ENCODE assay signal across 14 cellular contexts in genomic region chr10:69064762-69065328, GRCh38. TPM values are rescaled to one million over a fixed set of nuclear protein-coding genes. Genes with fewer than 3 reads are reported as not detected.
DNase-seq lines count a peak whose midpoint lies in the region; ATAC-seq and TF ChIP-seq lines count a peak whose summit lies in the region.
"Had no signal": no experiment of that assay in that cellular context is flagged by ENCODE, and none has a peak within 500 bp of the region (broad histone marks: within the 10 kb centered on the region; RNA-seq: fewer than 3 reads in every experiment).

No MANE protein-coding gene starts in this region.

- TF ChIP-seq CTCF in HL-60 (IDR thresholded peaks at IDR 0.05; ENCODE audit: insufficient read depth, low read length) (no peak), psoas muscle (IDR thresholded peaks at IDR 0.05) (no peak)

- 73 to 83% (median 80%) methylated on average over 6 of the region's 6 CpGs for WGBS in psoas muscle, 3 donors

- H3K36me3 ChIP-seq in psoas muscle (ENCODE audit: insufficient read depth in 1 of 2, low read depth in 1 of 2) = no peaks in the 10 kb centered on the region
- H3K36me3 ChIP-seq: SJSA1 had no signal

- H3K27me3 ChIP-seq in HL-60 (ENCODE audit: insufficient read depth, poor library complexity, severe bottlenecking) (no peaks in the 10 kb centered on the region), psoas muscle (ENCODE audit: insufficient read depth in 3 of 3, low read length in 2 of 3) (no peaks in the 10 kb centered on the region)
- H3K27me3 ChIP-seq: SJSA1 had no signal

- peak overlapping the region; percentile 18 for H3K4me3 Mint-ChIP-seq in dendritic cell treated with granulocyte-macrophage colony-stimulating factor and Interleukin-4, amounts not matched to agents 40 ng/mL and 50 ng/mL, for 4 days
- no peak overlapping the region for H3K4me3 Mint-ChIP-seq in T-helper 2 cell treated with Interferon-gamma antibody and Interleukin-4, amounts not matched to agents 5 μg/mL and 100 μg/mL, for 36 hours
- H3K4me3 Mint-ChIP-seq: immature natural killer cell had no signal

- H3K9me3 Mint-ChIP-seq in dendritic cell treated with granulocyte-macrophage colony-stimulating factor and Interleukin-4, amounts not matched to agents 40 ng/mL and 50 ng/mL, for 4 days = no peaks in the 10 kb centered on the region
- H3K9me3 Mint-ChIP-seq in T-helper 2 cell treated with Interferon-gamma antibody and Interleukin-4, amounts not matched to agents 5 μg/mL and 100 μg/mL, for 36 hours = no peaks in the 10 kb centered on the region
- H3K9me3 Mint-ChIP-seq: immature natural killer cell had no signal

- H3K9me3 ChIP-seq in psoas muscle = no peaks in the 10 kb centered on the region
- H3K9me3 ChIP-seq: SJSA1 had no signal

- peaks cover 9% of the 10 kb centered on the region for H3K4me1 ChIP-seq in psoas muscle

- ATAC-seq in psoas muscle (no peak), GM21367 (IDR thresholded peaks at IDR 0.05; ENCODE audit: unreplicated experiment) (no peak), GM21825 (IDR thresholded peaks at IDR 0.05; ENCODE audit: unreplicated experiment) (no peak)

- H3K27ac Mint-ChIP-seq in dendritic cell treated with granulocyte-macrophage colony-stimulating factor and Interleukin-4, amounts not matched to agents 40 ng/mL and 50 ng/mL, for 4 days = peak overlapping the region; percentile 94
- no peak overlapping the region for H3K27ac Mint-ChIP-seq in T-helper 2 cell treated with Interferon-gamma antibody and Interleukin-4, amounts not matched to agents 5 μg/mL and 100 μg/mL, for 36 hours

- H3K27me3 Mint-ChIP-seq in dendritic cell treated with granulocyte-macrophage colony-stimulating factor and Interleukin-4, amounts not matched to agents 40 ng/mL and 50 ng/mL, for 4 days = no peaks in the 10 kb centered on the region
- no peaks in the 10 kb centered on the region for H3K27me3 Mint-ChIP-seq in T-helper 2 cell treated with Interferon-gamma antibody and Interleukin-4, amounts not matched to agents 5 μg/mL and 100 μg/mL, for 36 hours (ENCODE audit: low read depth)

- H3K4me3 ChIP-seq in HL-60 (replicated peaks; ENCODE audit: insufficient read depth, low read length) (no peak overlapping the region), psoas muscle (no peak overlapping the region)
- H3K4me3 ChIP-seq: SJSA1 had no signal

- DNase-seq in CD1c-positive myeloid dendritic cell (ENCODE audit: extremely low spot score) = peak; percentile 16
- no peak for DNase-seq in HL-60 (ENCODE audit: low read depth in 1 of 2, low spot score in 1 of 2)
- no peak for DNase-seq in psoas muscle
- DNase-seq in T-helper 2 cell treated with Interferon-gamma antibody and Interleukin-4, amounts not matched to agents 5 μg/mL and 100 μg/mL, for 36 hours (ENCODE audit: low spot score) = no peak
- DNase-seq in NCI-H1436 (lab: John Stamatoyannopoulos, UW) = no peak
- DNase-seq: amniotic stem cell; foreskin fibroblast; immature natural killer cell; stimulated activated CD4-positive, alpha-beta T cell treated with anti-CD3 and anti-CD28 coated beads, Interleukin-4, amount 100 ng/mL, for 1 hour had no signal

- intact Hi-C loops in dendritic cell treated with granulocyte-macrophage colony-stimulating factor and Interleukin-4, amounts not matched to agents 40 ng/mL and 50 ng/mL, for 4 days (cut with micrococcal nuclease) = no loop called here
- intact Hi-C loops in psoas muscle (cut with DNase I) = no loop called here

- peaks cover 64% of the 10 kb centered on the region for H3K4me1 Mint-ChIP-seq in dendritic cell treated with granulocyte-macrophage colony-stimulating factor and Interleukin-4, amounts not matched to agents 40 ng/mL and 50 ng/mL, for 4 days (ENCODE audit: low read depth)
- peaks cover 38% of the 10 kb centered on the region for H3K4me1 Mint-ChIP-seq in T-helper 2 cell treated with Interferon-gamma antibody and Interleukin-4, amounts not matched to agents 5 μg/mL and 100 μg/mL, for 36 hours (ENCODE audit: low read depth)

- H3K27ac ChIP-seq in HL-60 (replicated peaks) (peak overlapping the region; percentile 97), psoas muscle (peak overlapping the region; percentile 52)
- H3K27ac ChIP-seq: C4-2B had no signal

- H3K36me3 Mint-ChIP-seq in dendritic cell treated with granulocyte-macrophage colony-stimulating factor and Interleukin-4, amounts not matched to agents 40 ng/mL and 50 ng/mL, for 4 days (ENCODE audit: low read depth) = no peaks in the 10 kb centered on the region
- peaks cover 4% of the 10 kb centered on the region for H3K36me3 Mint-ChIP-seq in T-helper 2 cell treated with Interferon-gamma antibody and Interleukin-4, amounts not matched to agents 5 μg/mL and 100 μg/mL, for 36 hours (ENCODE audit: low read depth)
- H3K36me3 Mint-ChIP-seq: immature natural killer cell had no signal

RNA-seq across cellular contexts. Expression of gene SRGN, which starts 23.1 kb away (rescaled TPM):
- total RNA-seq in psoas muscle = 10 to 100 TPM; 27.8 to 43.4 (median 30.5) TPM
- polyA plus RNA-seq in psoas muscle = 10 to 100 TPM; 30.2 to 54.0 (median 33.2) TPM

RNA-seq across cellular contexts. Expression of gene VPS26A, which starts 59.1 kb away (rescaled TPM):
- total RNA-seq in psoas muscle = 10 to 100 TPM; 25.2 to 41.1 (median 39.2) TPM
- 10 to 100 TPM; 23.4 to 62.8 (median 36.5) TPM for polyA plus RNA-seq in psoas muscle
